Comparison of ENCODE assay signal across 10 cellular contexts in the genomic region with DNA sequence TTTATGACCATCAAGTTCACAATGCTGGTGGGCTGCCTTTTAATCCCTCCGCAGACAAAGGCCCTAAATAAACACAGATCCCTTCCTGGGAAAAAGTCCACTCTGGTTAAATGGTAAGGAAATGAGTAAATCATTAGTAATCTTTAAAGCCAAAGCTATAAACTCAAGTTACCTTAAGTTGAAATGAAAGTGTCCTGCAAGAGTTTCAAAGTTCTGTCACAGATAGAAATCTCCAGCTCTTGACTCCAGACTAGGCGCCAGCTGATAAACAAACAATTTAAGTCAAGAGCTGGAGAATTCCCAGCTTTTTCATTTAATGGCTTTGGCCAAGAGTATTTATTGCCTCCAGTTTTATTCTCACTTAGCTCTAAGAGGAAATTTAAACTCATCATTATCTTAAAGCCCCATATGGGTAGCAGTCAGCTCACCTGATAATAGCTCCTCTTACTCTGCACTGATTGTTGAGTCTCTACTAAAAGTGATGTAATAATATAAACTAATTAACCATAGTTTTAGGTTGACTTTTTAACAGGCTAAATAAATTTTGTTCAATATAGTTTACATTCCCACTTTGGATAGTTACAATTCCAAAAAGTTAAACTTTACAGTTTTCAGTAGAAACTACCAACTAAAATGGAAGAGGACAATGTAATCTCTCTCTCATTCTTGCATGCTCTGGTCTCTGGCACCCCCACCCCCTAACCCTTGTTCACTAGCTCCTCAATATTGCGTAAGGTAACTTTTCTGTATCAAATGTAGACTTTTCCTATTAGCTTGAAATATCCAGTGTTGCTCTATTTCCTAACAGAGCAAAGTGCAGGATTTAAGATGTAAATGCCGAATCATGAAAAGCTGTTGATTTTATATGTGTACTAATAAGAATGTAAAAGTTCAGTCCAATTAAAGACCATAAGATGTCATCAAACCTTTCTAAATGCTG. TPM values are rescaled to one million over a fixed set of nuclear protein-coding genes. Genes with fewer than 3 reads are reported as not detected.
DNase-seq lines count a peak whose midpoint lies in the region; ATAC-seq and TF ChIP-seq lines count a peak whose summit lies in the region.
"Had no signal": no experiment of that assay in that cellular context is flagged by ENCODE, and none has a peak within 500 bp of the region (broad histone marks: within the 10 kb centered on the region; RNA-seq: fewer than 3 reads in every experiment).

No MANE protein-coding gene starts in this region.

- H3K4me1 ChIP-seq in Loucy (ENCODE audit: insufficient read depth, low read length, poor library complexity, severe bottlenecking) (peaks cover 66% of the 10 kb centered on the region), mesenchymal stem cell (ENCODE audit: control insufficient read depth, insufficient read depth, low read depth, low read length) (peaks cover 4% of the 10 kb centered on the region)

- no peaks in the 10 kb centered on the region for H3K9me2 ChIP-seq in Loucy (replicated peaks; ENCODE audit: low read depth, low read length)

- in situ Hi-C loops in Caki2 (cut with HindIII; ENCODE audit: low pct_unique_long_range_greater_than_20kb, low sequenced_read_pairs) (no loop called here), astrocyte of the cerebellum (cut with HindIII; ENCODE audit: low sequenced_read_pairs) (no loop called here)

- no peak overlapping the region for H2AK5ac ChIP-seq in mesenchymal stem cell (ENCODE audit: low read length, severe bottlenecking)

- no peak overlapping the region for H2BK15ac ChIP-seq in mesenchymal stem cell (ENCODE audit: low read depth, poor library complexity, severe bottlenecking)

- peaks cover 2% of the 10 kb centered on the region for H3K79me1 ChIP-seq in mesenchymal stem cell (replicated peaks; ENCODE audit: low read length, poor library complexity, severe bottlenecking)

- H3K9me3 ChIP-seq in Loucy (ENCODE audit: insufficient read depth, low read depth, low read length) (no peaks in the 10 kb centered on the region), mesenchymal stem cell (ENCODE audit: control insufficient read depth, low read length) (no peaks in the 10 kb centered on the region)

- H3K79me2 ChIP-seq in Loucy (ENCODE audit: insufficient read depth, low read length) = no peaks in the 10 kb centered on the region

- no peak overlapping the region for H3K14ac ChIP-seq in mesenchymal stem cell (ENCODE audit: low read length in 2 of 2)

- no peak overlapping the region for H4K91ac ChIP-seq in mesenchymal stem cell (ENCODE audit: low read length)

- no peak for ATAC-seq in HG02870 (IDR thresholded peaks at IDR 0.05; ENCODE audit: unreplicated experiment)

- H3K9ac ChIP-seq in Loucy (ENCODE audit: low read depth, low read length, poor library complexity, severe bottlenecking) (no peak overlapping the region), mesenchymal stem cell (ENCODE audit: low read length) (peak overlapping the region; percentile 49)

- H2AFZ ChIP-seq in Loucy (ENCODE audit: low read length) (no peak overlapping the region), mesenchymal stem cell (ENCODE audit: low read depth, low read length) (no peak overlapping the region)

- H4K20me1 ChIP-seq in Loucy (ENCODE audit: insufficient read depth, low read length, poor library complexity, severe bottlenecking) = peaks cover 5% of the 10 kb centered on the region

- no peak overlapping the region for H2BK5ac ChIP-seq in mesenchymal stem cell (ENCODE audit: low read depth, low read length, poor library complexity, severe bottlenecking)

- H3K18ac ChIP-seq in mesenchymal stem cell (ENCODE audit: low read depth in 1 of 2, low read length in 2 of 2) = no peak overlapping the region

- H3K27me3 ChIP-seq in Loucy (ENCODE audit: insufficient read depth, low read length, poor library complexity, severe bottlenecking) = no peaks in the 10 kb centered on the region
- H3K27me3 ChIP-seq in mesenchymal stem cell (ENCODE audit: control insufficient read depth in 1 of 2, insufficient read depth in 1 of 2, low read length in 2 of 2) = no peaks in the 10 kb centered on the region

- 52% methylated on average over 2 of the region's 4 CpGs for WGBS in mesenchymal stem cell

- 0 out of 2 replicates have a peak, but pooled peaks cover 2% of the 10 kb centered on the region for H3F3A ChIP-seq in Loucy (ENCODE audit: low read depth)

- peak overlapping the region; percentile 53 for H3K27ac ChIP-seq in mesenchymal stem cell (ENCODE audit: low read length, poor library complexity, severe bottlenecking)

- no peak overlapping the region for H3K23ac ChIP-seq in mesenchymal stem cell (ENCODE audit: low read length in 2 of 2)

- no peak overlapping the region for H3K4ac ChIP-seq in mesenchymal stem cell (ENCODE audit: low read depth in 1 of 2, low read length in 2 of 2)

- peak overlapping the region; percentile 74 for H3K4me2 ChIP-seq in Loucy (ENCODE audit: low read depth, low read length, poor library complexity, severe bottlenecking)
- H3K4me2 ChIP-seq in mesenchymal stem cell (ENCODE audit: low read length, poor library complexity, severe bottlenecking) = peak overlapping the region; percentile 34

- no peak overlapping the region for H2BK12ac ChIP-seq in mesenchymal stem cell (ENCODE audit: low read length in 2 of 2)

- no peaks in the 10 kb centered on the region for H3K36me3 ChIP-seq in Loucy (ENCODE audit: insufficient read depth, low read length)
- H3K36me3 ChIP-seq in mesenchymal stem cell (ENCODE audit: control insufficient read depth in 1 of 2, insufficient read depth in 2 of 2, low read depth in 1 of 2, low read length in 2 of 2) = no peaks in the 10 kb centered on the region

- H3K4me3 ChIP-seq in Loucy (ENCODE audit: low read length, poor library complexity, severe bottlenecking) (no peak overlapping the region), astrocyte of the cerebellum (ENCODE audit: low read depth, low read length) (no peak overlapping the region), mesenchymal stem cell (ENCODE audit: insufficient read depth in 1 of 2, low read depth in 1 of 2, low read length in 2 of 2) (no peak overlapping the region)

- H2BK120ac ChIP-seq in mesenchymal stem cell (ENCODE audit: low read depth, low read length) = no peak overlapping the region

- TF ChIP-seq CTCF in Loucy (conservative IDR thresholded peaks at IDR 0.05; ENCODE audit: low read length) (no peak), astrocyte of the cerebellum (IDR thresholded peaks at IDR 0.05; ENCODE audit: low read depth, low read length, missing control alignments) (no peak)

- DNase-seq in Caki2 (ENCODE audit: low read depth) = peak; percentile 84
- DNase-seq in astrocyte of the cerebellum (ENCODE audit: low read depth) = peak; percentile 47
- peak; percentile 70 for DNase-seq in mesenchymal stem cell
- DNase-seq in NCI-H345 treated with DMSO at 0.1 percent for 48 hours (lab: John Stamatoyannopoulos, UW; ENCODE audit: unreplicated experiment) = no peak
- no peak for DNase-seq in NCI-H345 (lab: John Stamatoyannopoulos, UW)
- no peak for DNase-seq in activated CD8-positive, alpha-beta memory T cell treated with anti-CD3 and anti-CD28 coated beads, Interleukin-2, amount 50 U/mL, for 48 hours
- DNase-seq: activated gamma-delta T cell treated with Interleukin-2 at 50 U/mL for 16 hours, NCI-H510A treated with DMSO at 0.1 percent for 48 hours had no signal

- H4K8ac ChIP-seq in mesenchymal stem cell (ENCODE audit: low read length) = no peak overlapping the region

RNA-seq across cellular contexts. Expression of a gene that starts 56.1 kb away (rescaled TPM):
- total RNA-seq in Caki2 (2014; rRNA removed; shearing (Covaris generic); ENCODE audit: low replicate concordance) = 171 and 192 TPM in 2 replicates
- polyA plus RNA-seq in mesenchymal stem cell (2013, experiment 1 of 2) = 26.9 TPM
- 29.0 TPM for polyA plus RNA-seq in mesenchymal stem cell (2013, experiment 2 of 2)

Comparison
In these comparisons a context has a peak if more than half of its experiments do, and no peak if none do; other contexts are left out.
1. DNase-seq: peak in Caki2 (single experiment), astrocyte of the cerebellum (single experiment) and mesenchymal stem cell (single experiment); none in NCI-H345 treated with DMSO at 0.1 percent for 48 hours (single experiment), NCI-H345 (single experiment) and activated CD8-positive, alpha-beta memory T cell treated with anti-CD3 and anti-CD28 coated beads, Interleukin-2, amount 50 U/mL, for 48 hours (single experiment).